In the genomic region with DNA sequence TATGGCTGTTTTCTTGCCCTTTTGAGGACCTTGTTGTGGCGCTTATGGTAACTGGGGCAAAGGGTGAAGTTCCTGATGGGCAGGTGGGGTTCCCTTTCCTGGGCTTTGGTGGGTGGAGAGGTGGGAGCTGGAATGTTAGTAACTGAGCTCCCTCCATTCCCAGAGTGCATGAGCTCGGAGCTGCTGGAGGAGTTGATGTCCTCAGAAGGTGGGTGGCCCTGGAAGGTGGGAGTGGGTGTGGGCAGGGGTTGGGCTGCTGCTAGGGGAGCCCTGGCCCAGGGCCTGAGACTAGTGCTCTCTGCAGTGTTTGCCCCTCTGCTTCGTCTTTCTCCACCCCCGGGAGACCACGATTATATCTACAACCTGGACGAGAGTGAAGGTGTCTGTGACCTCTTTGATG, we compare ENCODE assay signal across 1 cellular context.
TF ChIP-seq lines count a peak whose summit lies in the region.

No MANE protein-coding gene starts in this region.

TF ChIP-seq in GM12891, 5 proteins besides CTCF, POLR2A, EP300 and RAD21:
- TF ChIP-seq TAF1 (IDR thresholded peaks at IDR 0.05; ENCODE audit: low read depth, low read length): no peak
- no peak for TF ChIP-seq POU2F2 (IDR thresholded peaks at IDR 0.05; ENCODE audit: low read depth, low read length)
- TF ChIP-seq POLR2AphosphoS5 (IDR thresholded peaks at IDR 0.05; ENCODE audit: low read depth, low read length): 0 out of 2 replicates have a peak, but pooled peaks have one; percentile 49
